In the genomic region with DNA sequence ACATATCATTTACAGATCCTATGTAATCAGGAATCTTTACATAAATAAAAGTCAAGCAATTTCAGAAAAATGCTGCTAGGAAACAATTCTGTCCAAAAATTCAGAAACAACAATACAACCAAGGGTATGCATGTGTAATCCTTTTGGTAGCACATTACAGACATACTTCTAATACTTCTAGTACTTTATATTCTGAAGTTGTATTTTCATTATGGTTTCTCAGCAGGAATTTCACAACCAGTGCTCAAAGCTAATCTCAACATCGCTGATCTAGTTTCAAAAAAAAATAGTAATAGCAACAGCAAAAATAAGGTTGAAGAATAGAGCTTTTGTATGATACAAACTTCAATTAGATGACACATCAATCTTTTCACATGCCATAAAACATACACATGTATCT, we compare ENCODE assay signal across 14 cellular contexts.
"Had no signal": no experiment of that assay in that cellular context is flagged by ENCODE, and none has a peak within 500 bp of the region (broad histone marks: within the 10 kb centered on the region; RNA-seq: fewer than 3 reads in every experiment).

No MANE protein-coding gene starts in this region.

- H3K4me3 Mint-ChIP-seq: activated naive CD8-positive, alpha-beta T cell treated with anti-CD3 and anti-CD28 coated beads for 36 hours; central memory CD8-positive, alpha-beta T cell; neural crest cell had no signal

- H3K27ac Mint-ChIP-seq: activated naive CD8-positive, alpha-beta T cell treated with anti-CD3 and anti-CD28 coated beads for 36 hours had no signal

- H3K4me1 Mint-ChIP-seq: activated naive CD8-positive, alpha-beta T cell treated with anti-CD3 and anti-CD28 coated beads for 36 hours; central memory CD8-positive, alpha-beta T cell; neural crest cell had no signal

- H3K9me3 Mint-ChIP-seq: central memory CD8-positive, alpha-beta T cell had no signal

- H3K36me3 ChIP-seq: heart left ventricle, pancreas, thyroid gland had no signal

- H3K27ac ChIP-seq: foreskin keratinocyte, heart left ventricle, pancreas, skin epidermis, thyroid gland had no signal

- H3K27me3 Mint-ChIP-seq: activated naive CD8-positive, alpha-beta T cell treated with anti-CD3 and anti-CD28 coated beads for 36 hours; central memory CD8-positive, alpha-beta T cell had no signal

- ATAC-seq: foreskin keratinocyte, heart left ventricle, left ventricle myocardium superior, pancreas had no signal

- H3K36me3 Mint-ChIP-seq: activated naive CD8-positive, alpha-beta T cell treated with anti-CD3 and anti-CD28 coated beads for 36 hours had no signal

- H3K9me3 ChIP-seq: heart left ventricle, pancreas, thyroid gland had no signal

- H3K4me3 ChIP-seq: heart left ventricle, pancreas, skin epidermis, thyroid gland had no signal

- DNase-seq: activated gamma-delta T cell treated with Interleukin-2 at 50 U/mL for 16 hours; activated naive CD8-positive, alpha-beta T cell treated with anti-CD3 and anti-CD28 coated beads for 36 hours; aorta; dermis blood vessel endothelial cell; foreskin keratinocyte; heart left ventricle; left ventricle myocardium superior; mesendoderm; pancreas; T-helper 2 cell; thyroid gland had no signal

- H3K27me3 ChIP-seq: foreskin keratinocyte, heart left ventricle, pancreas, thyroid gland had no signal

- H3K4me1 ChIP-seq: foreskin keratinocyte, heart left ventricle, pancreas, thyroid gland had no signal
